ENCODE assay signal across 23 cellular contexts in genomic region chr22:48579035-48579914, GRCh38.
DNase-seq lines count a peak whose midpoint lies in the region; ATAC-seq and TF ChIP-seq lines count a peak whose summit lies in the region.
"Had no signal": no experiment of that assay in that cellular context is flagged by ENCODE, and none has a peak within 500 bp of the region (broad histone marks: within the 10 kb centered on the region; RNA-seq: fewer than 3 reads in every experiment).

No MANE protein-coding gene starts in this region.

- peak overlapping the region; percentile 46 for H3K27ac Mint-ChIP-seq in chondrocyte (ENCODE audit: unreplicated experiment)
- H3K27ac Mint-ChIP-seq: activated CD4-positive, alpha-beta T cell treated with anti-CD3 and anti-CD28 coated beads, Interleukin-2, amount 10 ng/mL, durations not matched to agents 24 days and 14 days; HFFc6 had no signal

- intact Hi-C loops in left ventricle myocardium superior (cut with micrococcal nuclease), result no loop called here
- intact Hi-C loops in heart right ventricle (cut with DNase I), result loop anchor here in 9 of 10 donors (5.0 to 10.0 kb wide), 5 partner anchors 723 to 1056 kb away; no protein-coding TSS in a partner anchor
- intact Hi-C loops in adrenal gland (cut with DNase I), result no loop called here

- 57 to 61% methylated on average over 30 of the region's 30 CpGs for WGBS in heart right ventricle, 2 donors
- WGBS in mesodermal cell (ENCODE audit: insufficient coverage in 2 of 2), 2 experiments, result 86 to 91% methylated on average over 24 to 29 of the region's 30 CpGs
- WGBS in tibial nerve, 2 donors, result 32 to 33% methylated on average over 30 of the region's 30 CpGs
- WGBS in adrenal gland, 4 donors, result 61 to 71% (median 66%) methylated on average over 19 to 30 of the region's 30 CpGs

- H3K36me3 Mint-ChIP-seq in chondrocyte (ENCODE audit: low read depth), result no peaks in the 10 kb centered on the region

- H3K4me1 Mint-ChIP-seq in chondrocyte (ENCODE audit: low read depth), result peaks cover 11% of the 10 kb centered on the region
- H3K4me1 Mint-ChIP-seq: activated CD4-positive, alpha-beta T cell treated with anti-CD3 and anti-CD28 coated beads, Interleukin-2, amount 10 ng/mL, durations not matched to agents 24 days and 14 days had no signal

- H3K27me3 ChIP-seq in heart right ventricle (peaks cover 0 to 55% (median 40%) of the 10 kb centered on the region in 7 donors), tibial nerve (peaks cover 0 to 6% of the 10 kb centered on the region in 2 donors), adrenal gland (peaks cover 37% of the 10 kb centered on the region)

- no peaks in the 10 kb centered on the region for H3K9me3 Mint-ChIP-seq in chondrocyte (ENCODE audit: low read depth)
- H3K9me3 Mint-ChIP-seq: activated CD4-positive, alpha-beta T cell treated with anti-CD3 and anti-CD28 coated beads, Interleukin-2, amount 10 ng/mL, durations not matched to agents 24 days and 14 days; nephron had no signal

- DNase-seq in left ventricle myocardium superior, result peak; percentile 12
- DNase-seq in heart right ventricle, result no peak
- DNase-seq in chondrocyte (ENCODE audit: low spot score), result no peak
- DNase-seq in tibial nerve (ENCODE audit: low spot score in 2 of 2), result no peak
- DNase-seq in adrenal gland, result no peak
- no peak for DNase-seq in HPDE6-E6E7 (ENCODE audit: extremely low spot score)
- DNase-seq: activated CD4-positive, alpha-beta T cell treated with anti-CD3 and anti-CD28 coated beads, Interleukin-2, amount 10 ng/mL, durations not matched to agents 24 days and 14 days; activated naive CD4-positive, alpha-beta T cell; DMS153; HFFc6; KBM-7; mesenchymal stem cell; MV-4-11; NCI-H2029; NCI-H510A treated with DMSO at 0.1 percent for 48 hours; stimulated activated CD4-positive, alpha-beta T cell treated with anti-CD3 and anti-CD28 coated beads, Interleukin-4, amount 100 ng/mL, for 24 hours; stomach; SW 1271 had no signal

- TF ChIP-seq EP300 in tibial nerve (IDR thresholded peaks at IDR 0.05), result no peak

- H3K4me1 ChIP-seq in heart right ventricle, result no peaks in the 10 kb centered on the region
- H3K4me1 ChIP-seq in mesodermal cell (ENCODE audit: control insufficient read depth, insufficient read depth, low read length, poor library complexity, severe bottlenecking), result peaks cover 8% of the 10 kb centered on the region
- peaks cover 0 to 56% (median 2%) of the 10 kb centered on the region in 4 donors for H3K4me1 ChIP-seq in tibial nerve
- H3K4me1 ChIP-seq in adrenal gland (replicated peaks in 1 of 2), result no peaks in the 10 kb centered on the region
- H3K4me1 ChIP-seq: prostate gland had no signal

- no peak overlapping the region for H3K4me3 Mint-ChIP-seq in chondrocyte (ENCODE audit: unreplicated experiment)
- H3K4me3 Mint-ChIP-seq: activated CD4-positive, alpha-beta T cell treated with anti-CD3 and anti-CD28 coated beads, Interleukin-2, amount 10 ng/mL, durations not matched to agents 24 days and 14 days; HFFc6 had no signal

- H3K4me3 ChIP-seq in heart right ventricle (no peak overlapping the region), mesodermal cell (ENCODE audit: extremely low read depth, insufficient read depth, low read length, poor library complexity, severe bottlenecking) (no peak overlapping the region), tibial nerve (peak overlapping the region in 1 of 4 donors; percentile 67), adrenal gland (no peak overlapping the region)
- H3K4me3 ChIP-seq: A549, prostate gland, stomach had no signal

- H3K27ac ChIP-seq in heart right ventricle (no peak overlapping the region), mesodermal cell (ENCODE audit: low read depth, low read length, severe bottlenecking) (peak overlapping the region; percentile 45), tibial nerve (peak overlapping the region; percentile 6 to 92 (median 68)), adrenal gland (no peak overlapping the region)
- H3K27ac ChIP-seq: A549, prostate gland, stomach had no signal

- no peaks in the 10 kb centered on the region for H3K27me3 Mint-ChIP-seq in chondrocyte (ENCODE audit: low read depth)

- TF ChIP-seq POLR2A in tibial nerve (IDR thresholded peaks at IDR 0.05), result no peak
- no peak for TF ChIP-seq POLR2A in adrenal gland (IDR thresholded peaks at IDR 0.05)

- H3K9me3 ChIP-seq in heart right ventricle, result no peaks in the 10 kb centered on the region
- H3K9me3 ChIP-seq in mesodermal cell (ENCODE audit: control insufficient read depth, low read length), result no peaks in the 10 kb centered on the region
- H3K9me3 ChIP-seq in tibial nerve, result no peaks in the 10 kb centered on the region
- H3K9me3 ChIP-seq in adrenal gland (replicated peaks in 1 of 3), result no peaks in the 10 kb centered on the region
- H3K9me3 ChIP-seq: A549, prostate gland, stomach had no signal

- no peaks in the 10 kb centered on the region for H3K36me3 ChIP-seq in heart right ventricle
- no peaks in the 10 kb centered on the region for H3K36me3 ChIP-seq in mesodermal cell (ENCODE audit: control insufficient read depth, insufficient read depth, low read length)
- H3K36me3 ChIP-seq in tibial nerve, result no peaks in the 10 kb centered on the region
- no peaks in the 10 kb centered on the region for H3K36me3 ChIP-seq in adrenal gland (replicated peaks in 1 of 2)
- H3K36me3 ChIP-seq: prostate gland, stomach had no signal

- ATAC-seq in left ventricle myocardium superior (no peak), heart right ventricle (no peak), GM18873 (IDR thresholded peaks at IDR 0.05; ENCODE audit: low FRiP score, unreplicated experiment) (no peak)
- ATAC-seq: A549 had no signal

- TF ChIP-seq CTCF in heart right ventricle (IDR thresholded peaks at IDR 0.05), result no peak
- no peak for TF ChIP-seq CTCF in chondrocyte (IDR thresholded peaks at IDR 0.05)
- TF ChIP-seq CTCF in tibial nerve (IDR thresholded peaks at IDR 0.05), result no peak
- no peak for TF ChIP-seq CTCF in adrenal gland (IDR thresholded peaks at IDR 0.05)

Comparison
In these comparisons a context has a peak if more than half of its experiments do, and no peak if none do; other contexts are left out.
1. intact Hi-C loops: an anchor here in heart right ventricle (5.0 to 10.0 kb wide); none called in left ventricle myocardium superior and adrenal gland.
2. H3K27ac ChIP-seq: peak in mesodermal cell (single experiment) and tibial nerve (4 of 4); none in heart right ventricle (0 of 10) and adrenal gland (0 of 5).